ENCODE assay signal across 1 cellular context in genomic region chr7:149838224-149838991, GRCh38.
TF ChIP-seq lines count a peak whose summit lies in the region.

Gene ZNF862 (plus strand): TSS chr7:149838375. CDS start chr7:149838612, 237 bp downstream.

TF ChIP-seq in HEK293, 187 proteins besides CTCF, POLR2A, EP300 and RAD21 (continued from another document and continues in another):
- TF ChIP-seq ZNF518A (tag by site-specific recombination; conservative IDR thresholded peaks at IDR 0.05; ENCODE audit: low read depth): 0 out of 2 replicates have a peak, but pooled peaks have one; percentile 8
- TF ChIP-seq ZNF184 (tag by site-specific recombination; IDR thresholded peaks at IDR 0.05): peak; percentile 55; the same call in 1 of the 2 replicates
- peak; percentile 88 for TF ChIP-seq ZNF341 (tag by site-specific recombination; IDR thresholded peaks at IDR 0.05; ENCODE audit: low read depth)
- TF ChIP-seq ZNF596 (tag by site-specific recombination; IDR thresholded peaks at IDR 0.05): peak; percentile 86
- TF ChIP-seq ZXDB (tag by site-specific recombination; IDR thresholded peaks at IDR 0.05): peak; percentile 87
- TF ChIP-seq ZNF548 (tag by site-specific recombination; IDR thresholded peaks at IDR 0.05): no peak
- TF ChIP-seq KLF8 (tag by site-specific recombination; IDR thresholded peaks at IDR 0.05): peak; percentile 72
- peak; percentile 36; the same call in 1 of the 2 replicates for TF ChIP-seq KLF10 (tag by site-specific recombination; IDR thresholded peaks at IDR 0.05)
- TF ChIP-seq ZNF16 (tag by site-specific recombination; IDR thresholded peaks at IDR 0.05; ENCODE audit: low read depth): no peak
- TF ChIP-seq ZNF274 (IDR thresholded peaks at IDR 0.05; ENCODE audit: low read length): no peak
- TF ChIP-seq ZNF274 (tag by site-specific recombination; IDR thresholded peaks at IDR 0.05; ENCODE audit: borderline replicate concordance): no peak
- TF ChIP-seq ZNF292 (tag by site-specific recombination; IDR thresholded peaks at IDR 0.05; ENCODE audit: borderline replicate concordance, low read depth): no peak
- TF ChIP-seq ZFHX2 (tag by site-specific recombination; conservative IDR thresholded peaks at IDR 0.05): peak; percentile 39
- TF ChIP-seq PATZ1 (tag by site-specific recombination; IDR thresholded peaks at IDR 0.05): peak; percentile 96
- peak; percentile 79; the same call in 1 of the 2 replicates for TF ChIP-seq REPIN1 (tag by site-specific recombination; IDR thresholded peaks at IDR 0.05; ENCODE audit: low read depth)
- peak; percentile 52; the same call in 1 of the 2 replicates for TF ChIP-seq ZNF394 (tag by site-specific recombination; IDR thresholded peaks at IDR 0.05; ENCODE audit: borderline replicate concordance)
- no peak; the same call in 1 of the 2 replicates for TF ChIP-seq ZBTB6 (tag by site-specific recombination; IDR thresholded peaks at IDR 0.05)
- no peak for TF ChIP-seq ZNF707 (tag by site-specific recombination; IDR thresholded peaks at IDR 0.05)
- peak; percentile 85 for TF ChIP-seq GLIS2 (tag by site-specific recombination; IDR thresholded peaks at IDR 0.05)
- TF ChIP-seq SALL2 (tag by site-specific recombination; IDR thresholded peaks at IDR 0.05; ENCODE audit: borderline replicate concordance): no peak
- 0 out of 2 replicates have a peak, but pooled peaks have one; percentile 55 for TF ChIP-seq ZSCAN16 (tag by site-specific recombination; IDR thresholded peaks at IDR 0.05)
- peak; percentile 69 for TF ChIP-seq SP7 (tag by site-specific recombination; IDR thresholded peaks at IDR 0.05)
- TF ChIP-seq ZNF530 (tag by site-specific recombination; IDR thresholded peaks at IDR 0.05; ENCODE audit: low read depth): no peak
- TF ChIP-seq ZNF24 (tag by site-specific recombination; IDR thresholded peaks at IDR 0.05): no peak; the same call in 1 of the 2 replicates
- 0 out of 2 replicates have a peak, but pooled peaks have one; percentile 31 for TF ChIP-seq ZBTB10 (tag by site-specific recombination; IDR thresholded peaks at IDR 0.05)
- TF ChIP-seq ZNF580 (tag by site-specific recombination; IDR thresholded peaks at IDR 0.05): peak; percentile 70
- peak; percentile 53; the same call in 1 of the 2 replicates for TF ChIP-seq ZNF391 (tag by site-specific recombination; IDR thresholded peaks at IDR 0.05; ENCODE audit: borderline replicate concordance, low read depth)
- TF ChIP-seq ZNF610 (tag by site-specific recombination; IDR thresholded peaks at IDR 0.05; ENCODE audit: borderline replicate concordance): peak; percentile 97
- TF ChIP-seq ZNF639 (tag by site-specific recombination; IDR thresholded peaks at IDR 0.05): peak; percentile 37; the same call in 1 of the 2 replicates
- peak; percentile 71 for TF ChIP-seq PRDM10 (tag by site-specific recombination; IDR thresholded peaks at IDR 0.05)
- 0 out of 2 replicates have a peak, but pooled peaks have one; percentile 15 for TF ChIP-seq REST (tag by site-specific recombination; IDR thresholded peaks at IDR 0.05)
- peak; percentile 53; the same call in 1 of the 2 replicates for TF ChIP-seq PBX3 (CRISPR knock-in tag; IDR thresholded peaks at IDR 0.05)
- peak; percentile 28; the same call in 1 of the 2 replicates for TF ChIP-seq ZNF677 (tag by site-specific recombination; IDR thresholded peaks at IDR 0.05)
- peak; percentile 93 for TF ChIP-seq ZNF777 (tag by site-specific recombination; IDR thresholded peaks at IDR 0.05; ENCODE audit: borderline replicate concordance)
- no peak for TF ChIP-seq ZNF791 (tag by site-specific recombination; IDR thresholded peaks at IDR 0.05)
